ENCODE assay signal across 14 cellular contexts in the genomic region with DNA sequence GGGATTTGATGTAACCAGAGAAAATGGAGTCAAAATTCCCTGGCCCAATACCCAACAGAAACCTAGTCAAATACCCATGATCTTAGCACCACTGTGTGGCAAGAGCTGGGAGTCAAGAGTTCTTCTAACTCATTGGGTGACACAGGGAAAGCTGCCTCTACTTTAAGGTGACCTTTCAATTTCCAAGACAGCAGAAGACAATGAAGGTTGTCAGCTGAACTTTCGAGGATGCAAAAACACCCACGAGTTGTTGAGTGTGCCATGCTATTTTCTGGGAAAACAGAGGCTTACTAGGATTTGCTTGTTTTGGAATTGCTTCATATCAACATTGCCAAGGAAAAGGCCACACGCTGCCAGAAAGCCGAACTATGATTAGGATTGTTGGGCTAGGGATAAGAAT.
DNase-seq lines count a peak whose midpoint lies in the region; ATAC-seq, FAIRE-seq and TF ChIP-seq lines count a peak whose summit lies in the region.
"Had no signal": no experiment of that assay in that cellular context is flagged by ENCODE, and none has a peak within 500 bp of the region (broad histone marks: within the 10 kb centered on the region; RNA-seq: fewer than 3 reads in every experiment).

No MANE protein-coding gene starts in this region.

- ATAC-seq in IMR-90 (ENCODE audit: low read depth) (peak; percentile 54), psoas muscle (peak; percentile 52 to 76 (median 69)), WTC11 (no peak), GM19023 (IDR thresholded peaks at IDR 0.05; ENCODE audit: unreplicated experiment) (no peak), GM21447 (IDR thresholded peaks at IDR 0.05; ENCODE audit: unreplicated experiment) (no peak), HG02623 (IDR thresholded peaks at IDR 0.05; ENCODE audit: unreplicated experiment) (no peak)

- no peak overlapping the region for H3K14ac ChIP-seq in IMR-90 (replicated peaks; ENCODE audit: low read depth, low read length)

- WGBS in IMR-90 (ENCODE audit: extremely low coverage in 2 of 2, insufficient read length in 1 of 2), 2 experiments = no CpG with 5 or more reads among the region's 4 CpGs
- 27 to 46% (median 30%) methylated on average over 4 of the region's 4 CpGs for WGBS in psoas muscle, 3 donors

- no peak overlapping the region for H3K18ac ChIP-seq in IMR-90 (ENCODE audit: low read depth, low read length)

- H3K9me1 ChIP-seq in IMR-90 (ENCODE audit: insufficient read depth, low read length) = no peaks in the 10 kb centered on the region

- H3K36me3 Mint-ChIP-seq in WTC11 = no peaks in the 10 kb centered on the region
- H3K36me3 Mint-ChIP-seq: CD8-positive, alpha-beta memory T cell; memory B cell had no signal

- dilution Hi-C loops in IMR-90 (cut with HindIII; ENCODE audit: low sequenced_read_pairs, unreplicated experiment) = no loop called here

- H4K8ac ChIP-seq in IMR-90 (ENCODE audit: low read depth in 2 of 2, low read length in 2 of 2) = no peak overlapping the region

- H3K56ac ChIP-seq in IMR-90 (ENCODE audit: extremely low read depth, insufficient read depth, low read length) = no peak overlapping the region

- H3K27ac ChIP-seq in IMR-90 (ENCODE audit: insufficient read depth, low read length) = no peak overlapping the region
- no peak overlapping the region for H3K27ac ChIP-seq in psoas muscle

- H3K27me3 ChIP-seq in IMR-90 (ENCODE audit: control insufficient read depth, insufficient read depth, low read length) (no peaks in the 10 kb centered on the region), adipocyte (replicated peaks; ENCODE audit: control insufficient read depth, insufficient read depth, low read length) (peaks cover 7% of the 10 kb centered on the region), psoas muscle (ENCODE audit: insufficient read depth in 3 of 3, low read length in 2 of 3) (no peaks in the 10 kb centered on the region)

- no peak overlapping the region for H3K4me2 ChIP-seq in IMR-90 (ENCODE audit: low read depth, low read length)

- DNase-seq in IMR-90 (peak; percentile 23), adipocyte (ENCODE audit: low read depth) (peak; percentile 3), frontal cortex (ENCODE audit: low spot score in 2 of 2) (peak; percentile 7 to 22), psoas muscle (no peak), WTC11 (ENCODE audit: low spot score) (no peak)
- DNase-seq: activated gamma-delta T cell; CD8-positive, alpha-beta memory T cell; NCI-H1048; stimulated activated CD4-positive, alpha-beta T cell treated with anti-CD3 and anti-CD28 coated beads, Interleukin-4, amount 100 ng/mL, for 4 hours had no signal

- no peaks in the 10 kb centered on the region for H3K27me3 Mint-ChIP-seq in WTC11 (ENCODE audit: low read depth)
- H3K27me3 Mint-ChIP-seq: memory B cell had no signal

- H3K9me3 Mint-ChIP-seq in WTC11 = no peaks in the 10 kb centered on the region
- H3K9me3 Mint-ChIP-seq: memory B cell had no signal

- H2AFZ ChIP-seq in IMR-90 (replicated peaks; ENCODE audit: low read length, poor library complexity) = no peak overlapping the region

- no peak overlapping the region for H3K27ac Mint-ChIP-seq in WTC11
- H3K27ac Mint-ChIP-seq: progenitor cell of endocrine pancreas had no signal

- no peak for TF ChIP-seq POLR2A in IMR-90 (IDR thresholded peaks at IDR 0.05; ENCODE audit: low read depth, low read length)

- peaks cover 7% of the 10 kb centered on the region for H3K4me1 Mint-ChIP-seq in WTC11
- H3K4me1 Mint-ChIP-seq: CD8-positive, alpha-beta memory T cell had no signal

- POLR2A ChIA-PET in IMR-90 (lab: Charles Lee; ENCODE audit: unreplicated experiment) (no interaction called here), WTC11 (lab: Charles Lee) (no interaction called here)

- no peak overlapping the region for H2BK15ac ChIP-seq in IMR-90 (ENCODE audit: low read depth, low read length)

- no peak overlapping the region for H3K4me3 Mint-ChIP-seq in WTC11
- H3K4me3 Mint-ChIP-seq: CD8-positive, alpha-beta memory T cell; memory B cell had no signal

- no peak overlapping the region for H3K4ac ChIP-seq in IMR-90 (ENCODE audit: low read depth, low read length)

- intact Hi-C loops in IMR-90 (cut with micrococcal nuclease) (loop anchor here (1.0 to 5.0 kb wide), 5 partner anchors 60 to 1090 kb away; a partner anchor contains a TSS), psoas muscle (cut with DNase I) (loop anchor here (5.0 kb wide), 3 partner anchors 60 to 90 kb away; a partner anchor contains a TSS)

- no peaks in the 10 kb centered on the region for H4K20me1 ChIP-seq in IMR-90 (ENCODE audit: insufficient read depth, low read length)

- H3K9ac ChIP-seq in IMR-90 (ENCODE audit: low read depth, low read length) (no peak overlapping the region), adipocyte (ENCODE audit: low read length) (no peak overlapping the region)

- no peaks in the 10 kb centered on the region for H3K36me3 ChIP-seq in IMR-90 (ENCODE audit: control insufficient read depth, insufficient read depth, low read length)
- no peaks in the 10 kb centered on the region for H3K36me3 ChIP-seq in adipocyte (ENCODE audit: control insufficient read depth, insufficient read depth, low read length, severe bottlenecking)
- no peaks in the 10 kb centered on the region for H3K36me3 ChIP-seq in psoas muscle (ENCODE audit: insufficient read depth in 1 of 2, low read depth in 1 of 2)

- H3K9me3 ChIP-seq in IMR-90 (ENCODE audit: control insufficient read depth, insufficient read depth, low read length) (no peaks in the 10 kb centered on the region), adipocyte (ENCODE audit: control insufficient read depth, low read length) (no peaks in the 10 kb centered on the region), psoas muscle (no peaks in the 10 kb centered on the region)

- peak; percentile 54 for TF ChIP-seq RAD21 in IMR-90 (IDR thresholded peaks at IDR 0.05; ENCODE audit: low read length)

- no peak overlapping the region for H4K91ac ChIP-seq in IMR-90 (ENCODE audit: insufficient read depth, low read depth, low read length)

- H2AK9ac ChIP-seq in IMR-90 (replicated peaks; ENCODE audit: low read depth, low read length, poor library complexity) = no peak overlapping the region

- CTCF ChIA-PET in IMR-90 (lab: Yijun Ruan, JAX) (no interaction called here), WTC11 (lab: Charles Lee) (interaction anchor here (0.7 to 1.3 kb wide), 2 partner anchors 102 to 202 kb away, joined by 3 read pairs; no protein-coding TSS in a partner anchor)

- H2AK5ac ChIP-seq in IMR-90 (ENCODE audit: low read depth, low read length) = no peak overlapping the region

- H3K23ac ChIP-seq in IMR-90 (ENCODE audit: low read depth, low read length) = no peak overlapping the region

- no peak overlapping the region for H2BK20ac ChIP-seq in IMR-90 (ENCODE audit: low read depth, low read length)

- peak; percentile 23 for FAIRE-seq in frontal cortex (lab: Jason Lieb, UNC)

- H4K5ac ChIP-seq in IMR-90 (ENCODE audit: low read depth, low read length) = no peak overlapping the region

- H3K79me1 ChIP-seq in IMR-90 (ENCODE audit: low read depth in 1 of 2, low read length in 2 of 2) = no peaks in the 10 kb centered on the region

- H2BK120ac ChIP-seq in IMR-90 (ENCODE audit: low read depth, low read length) = no peak overlapping the region

- in situ Hi-C loops in IMR-90 (cut with MboI; ENCODE audit: low sequenced_read_pairs) = no loop called here

- TF ChIP-seq CTCF in IMR-90 (conservative IDR thresholded peaks at IDR 0.05; ENCODE audit: low read depth, low read length) = peak; percentile 33
- TF ChIP-seq CTCF in psoas muscle (IDR thresholded peaks at IDR 0.05) = peak; percentile 16
- no peak for TF ChIP-seq CTCF in WTC11 (IDR thresholded peaks at IDR 0.05)

- H3K4me1 ChIP-seq in IMR-90 (ENCODE audit: control insufficient read depth, insufficient read depth, low read length) (no peaks in the 10 kb centered on the region), adipocyte (ENCODE audit: control insufficient read depth, insufficient read depth, low read length) (peaks cover 16% of the 10 kb centered on the region), psoas muscle (peaks cover 10% of the 10 kb centered on the region)

- no TSS peak for BruUV-seq in IMR-90 (replicated peaks; lab: Mats Ljungman, UMichigan)

- no peak overlapping the region for H3K4me3 ChIP-seq in IMR-90 (ENCODE audit: insufficient read depth, low read depth, low read length)
- H3K4me3 ChIP-seq in adipocyte (ENCODE audit: low read length) = no peak overlapping the region
- H3K4me3 ChIP-seq in psoas muscle = no peak overlapping the region

- H2BK5ac ChIP-seq in IMR-90 (ENCODE audit: low read depth, low read length, poor library complexity, severe bottlenecking) = no peak overlapping the region

TF ChIP-seq in IMR-90, 13 proteins besides CTCF, POLR2A, EP300 and RAD21:
- TF ChIP-seq FOS (IDR thresholded peaks at IDR 0.05; ENCODE audit: low read depth, low read length) = no peak
- peak; percentile 18; the same call in 1 of the 2 replicates for TF ChIP-seq SMC3 (IDR thresholded peaks at IDR 0.05; ENCODE audit: low read depth, low read length)

TF ChIP-seq in WTC11, 78 proteins besides CTCF, POLR2A, EP300 and RAD21 (continues in another document):
- TF ChIP-seq SOX15 (CRISPR knock-in tag; IDR thresholded peaks at IDR 0.05) = no peak
- TF ChIP-seq CREB1 (CRISPR knock-in tag; IDR thresholded peaks at IDR 0.05) = no peak
- TF ChIP-seq, protein P1, sequence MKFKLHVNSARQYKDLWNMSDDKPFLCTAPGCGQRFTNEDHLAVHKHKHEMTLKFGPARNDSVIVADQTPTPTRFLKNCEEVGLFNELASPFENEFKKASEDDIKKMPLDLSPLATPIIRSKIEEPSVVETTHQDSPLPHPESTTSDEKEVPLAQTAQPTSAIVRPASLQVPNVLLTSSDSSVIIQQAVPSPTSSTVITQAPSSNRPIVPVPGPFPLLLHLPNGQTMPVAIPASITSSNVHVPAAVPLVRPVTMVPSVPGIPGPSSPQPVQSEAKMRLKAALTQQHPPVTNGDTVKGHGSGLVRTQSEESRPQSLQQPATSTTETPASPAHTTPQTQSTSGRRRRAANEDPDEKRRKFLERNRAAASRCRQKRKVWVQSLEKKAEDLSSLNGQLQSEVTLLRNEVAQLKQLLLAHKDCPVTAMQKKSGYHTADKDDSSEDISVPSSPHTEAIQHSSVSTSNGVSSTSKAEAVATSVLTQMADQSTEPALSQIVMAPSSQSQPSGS (CRISPR knock-in tag; IDR thresholded peaks at IDR 0.05; ENCODE audit: borderline replicate concordance, low read depth) = no peak
- TF ChIP-seq GRHL2 (CRISPR knock-in tag; IDR thresholded peaks at IDR 0.05; ENCODE audit: insufficient replicate concordance, severe bottlenecking) = no peak
- TF ChIP-seq SMAD4 (CRISPR knock-in tag; IDR thresholded peaks at IDR 0.05) = no peak
- no peak for TF ChIP-seq JUN (CRISPR knock-in tag; IDR thresholded peaks at IDR 0.05)

Comparison
In these comparisons a context has a peak if more than half of its experiments do, and no peak if none do; other contexts are left out.
1. ATAC-seq: peak in IMR-90 (single experiment) and psoas muscle (4 of 4); none in WTC11 (single experiment), GM19023 (single experiment), GM21447 (single experiment) and HG02623 (single experiment).
2. DNase-seq: peak in IMR-90 (single experiment), adipocyte (single experiment) and frontal cortex (2 of 2); none in psoas muscle (0 of 2) and WTC11 (single experiment).